ENCODE assay signal across 19 cellular contexts in the genomic region with DNA sequence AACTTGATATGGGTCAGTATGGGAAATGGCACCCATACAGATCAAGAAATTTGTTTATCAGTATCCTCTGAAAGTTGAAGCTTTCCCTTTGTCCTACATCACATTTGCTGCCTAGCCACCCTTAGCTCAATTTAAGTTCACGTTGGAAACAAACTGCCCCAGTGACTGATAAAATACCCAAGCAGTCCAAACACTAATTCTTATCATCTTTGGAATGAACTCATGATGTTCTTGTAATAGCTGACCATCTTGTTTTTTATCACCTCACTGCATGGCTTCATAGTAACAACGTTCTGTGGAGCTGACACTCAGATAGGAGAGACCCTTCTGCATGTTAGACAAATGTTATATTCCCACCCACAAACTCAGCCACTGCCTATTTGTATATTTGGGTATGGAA.
"Had no signal": no experiment of that assay in that cellular context is flagged by ENCODE, and none has a peak within 500 bp of the region (broad histone marks: within the 10 kb centered on the region; RNA-seq: fewer than 3 reads in every experiment).

No MANE protein-coding gene starts in this region.

- H3K9me3 ChIP-seq: prostate gland, tibial nerve had no signal

- ATAC-seq: foreskin keratinocyte, left lobe of liver, natural killer cell had no signal

- H3K27me3 ChIP-seq: foreskin keratinocyte, tibial nerve had no signal

- H3K27ac ChIP-seq: foreskin keratinocyte, prostate gland, tibial nerve had no signal

- DNase-seq: activated B cell treated with CpG ODN at 0.5 μM for 24 hours; activated CD4-positive, alpha-beta memory T cell treated with anti-CD3 and anti-CD28 coated beads for 36 hours; activated CD4-positive, alpha-beta T cell treated with anti-CD3 and anti-CD28 coated beads for 4 hours; activated naive CD4-positive, alpha-beta T cell treated with anti-CD3 and anti-CD28 coated beads for 36 hours; activated naive CD8-positive, alpha-beta T cell treated with anti-CD3 and anti-CD28 coated beads, Interleukin-2, amount 10 ng/mL, durations not matched to agents 7 days and 5 days; activated T-cell treated with anti-CD3 and anti-CD28 coated beads, Interleukin-2, amount 50 U/mL, for 48 hours; amygdala; caudate nucleus; dermis blood vessel endothelial cell; effector CD8-positive, alpha-beta T cell; foreskin keratinocyte; kidney; midbrain; natural killer cell; stimulated activated CD4-positive, alpha-beta T cell treated with anti-CD3 and anti-CD28 coated beads, Interleukin-12 subunit alpha, Interleukin-12 subunit beta, amount 100 ng/mL, for 4 hours; stimulated activated CD4-positive, alpha-beta T cell treated with anti-CD3 and anti-CD28 coated beads, Interleukin-4, amount 100 ng/mL, for 4 hours had no signal

- H3K4me1 ChIP-seq: foreskin keratinocyte, prostate gland had no signal

- H3K4me3 ChIP-seq: prostate gland, tibial nerve had no signal
